In the genomic region with DNA sequence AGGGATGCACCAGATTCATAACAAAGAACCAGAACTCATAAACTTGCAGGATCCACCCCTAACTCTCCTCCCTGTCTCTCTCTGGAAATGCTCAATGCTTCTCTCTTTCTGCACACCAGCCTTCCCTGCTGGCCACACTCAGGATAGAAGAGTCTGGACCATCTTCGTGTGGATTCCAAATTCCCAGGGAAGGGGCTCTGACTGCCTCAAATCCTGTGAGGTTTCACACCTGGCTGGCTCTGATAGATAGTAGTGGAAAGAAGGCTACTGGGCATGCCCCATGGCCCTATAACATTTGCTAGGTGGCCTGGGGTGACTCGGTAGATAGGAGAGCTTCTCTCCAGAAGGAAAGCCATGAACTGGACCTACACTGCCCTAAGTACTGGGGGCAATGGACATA, we compare ENCODE assay signal across 21 cellular contexts.
DNase-seq lines count a peak whose midpoint lies in the region; ATAC-seq and TF ChIP-seq lines count a peak whose summit lies in the region.
"Had no signal": no experiment of that assay in that cellular context is flagged by ENCODE, and none has a peak within 500 bp of the region (broad histone marks: within the 10 kb centered on the region; RNA-seq: fewer than 3 reads in every experiment).

No MANE protein-coding gene starts in this region.

- no peaks in the 10 kb centered on the region for H3K79me2 ChIP-seq in mesendoderm (ENCODE audit: control insufficient read depth, insufficient read depth, low read length)

- 69 to 90% methylated on average over 2 of the region's 2 CpGs for WGBS in endodermal cell (ENCODE audit: insufficient coverage in 1 of 2, insufficient read length in 1 of 2), 2 experiments
- no CpG with 5 or more reads among the region's 2 CpGs for WGBS in mesendoderm (ENCODE audit: extremely low coverage, insufficient coverage, low lambda C conversion rate)

- H2BK5ac ChIP-seq in mesendoderm (ENCODE audit: low read length), result no peak overlapping the region

- H3K9me3 ChIP-seq in endodermal cell (ENCODE audit: control insufficient read depth, low read length), result no peaks in the 10 kb centered on the region
- H3K9me3 ChIP-seq: BLaER1 treated with 17β-estradiol and CSF1 and Interleukin-3, amounts not matched to agents 10 nM and 100 nM; Caco-2 had no signal

- peak; percentile 12 for TF ChIP-seq CTCF in endodermal cell (conservative IDR thresholded peaks at IDR 0.05)
- no peak for TF ChIP-seq CTCF in omental fat pad (IDR thresholded peaks at IDR 0.05)
- TF ChIP-seq CTCF in GM13976 (IDR thresholded peaks at IDR 0.05; ENCODE audit: borderline replicate concordance, control extremely low read depth, extremely low read depth, insufficient read depth, missing control alignments), result no peak
- no peak for TF ChIP-seq CTCF in mesothelial cell of epicardium (IDR thresholded peaks at IDR 0.05; ENCODE audit: unreplicated experiment)

- no peak overlapping the region for H3K18ac ChIP-seq in mesendoderm (ENCODE audit: low read length)

- H3K36me3 Mint-ChIP-seq in endodermal cell (ENCODE audit: low read depth) (no peaks in the 10 kb centered on the region), mesothelial cell of epicardium (no peaks in the 10 kb centered on the region)
- no peaks in the 10 kb centered on the region for H3K36me3 Mint-ChIP-seq in stimulated activated memory B cell treated with anti-CD40 and anti-IgM and Interleukin-4, amounts not matched to agents 10 μg/mL and 1 μg/mL and 100 μg/mL, for 72 hours
- H3K36me3 Mint-ChIP-seq: CD8-positive, alpha-beta T cell had no signal

- no peak overlapping the region for H3K9ac ChIP-seq in endodermal cell (ENCODE audit: extremely low read depth, low read length, poor library complexity, severe bottlenecking)
- no peak overlapping the region for H3K9ac ChIP-seq in mesendoderm (ENCODE audit: low read length)
- H3K9ac ChIP-seq: BLaER1 treated with 17β-estradiol and CSF1 and Interleukin-3, amounts not matched to agents 10 nM and 100 nM had no signal

- H2BK120ac ChIP-seq in mesendoderm (ENCODE audit: low read depth, low read length), result no peak overlapping the region

- in situ Hi-C loops in GM13976 (cut with MboI; ENCODE audit: low sequenced_read_pairs, unreplicated experiment), result no loop called here

- no peaks in the 10 kb centered on the region for H3K4me1 Mint-ChIP-seq in stimulated activated naive CD8-positive, alpha-beta T cell treated with anti-CD3 and anti-CD28 coated beads, Interleukin-15, amount 100 ng/mL, for 72 hours
- H3K4me1 Mint-ChIP-seq in endodermal cell, result no peaks in the 10 kb centered on the region
- no peaks in the 10 kb centered on the region for H3K4me1 Mint-ChIP-seq in stimulated activated memory B cell treated with anti-CD40 and anti-IgM and Interleukin-4, amounts not matched to agents 10 μg/mL and 1 μg/mL and 100 μg/mL, for 72 hours
- H3K4me1 Mint-ChIP-seq in mesothelial cell of epicardium, result peaks cover 4% of the 10 kb centered on the region
- H3K4me1 Mint-ChIP-seq: B cell had no signal

- H3K9me3 Mint-ChIP-seq in stimulated activated naive CD8-positive, alpha-beta T cell treated with anti-CD3 and anti-CD28 coated beads, Interleukin-15, amount 100 ng/mL, for 72 hours, result peaks cover 0 to 3% of the 10 kb centered on the region in 2 donors
- no peaks in the 10 kb centered on the region for H3K9me3 Mint-ChIP-seq in endodermal cell
- no peaks in the 10 kb centered on the region for H3K9me3 Mint-ChIP-seq in stimulated activated memory B cell treated with anti-CD40 and anti-IgM and Interleukin-4, amounts not matched to agents 10 μg/mL and 1 μg/mL and 100 μg/mL, for 72 hours
- no peaks in the 10 kb centered on the region for H3K9me3 Mint-ChIP-seq in mesothelial cell of epicardium
- H3K9me3 Mint-ChIP-seq: CD8-positive, alpha-beta T cell had no signal

- DNase-seq in stimulated activated naive CD8-positive, alpha-beta T cell treated with anti-CD3 and anti-CD28 coated beads, Interleukin-15, amount 100 ng/mL, for 72 hours, result no peak
- DNase-seq in stimulated activated naive CD8-positive, alpha-beta T cell treated with anti-CD3 and anti-CD28 coated beads, Interleukin-15, Interleukin-2, amounts not matched to agents 100 U/mL and 50 U/mL, for 24 hours, result no peak
- DNase-seq in endodermal cell (peak; percentile 55), mesendoderm (peak; percentile 89), omental fat pad (ENCODE audit: low spot score) (no peak), GM13976 (ENCODE audit: low spot score) (no peak), mesothelial cell of epicardium (ENCODE audit: low spot score in 2 of 2, unreplicated experiment in 2 of 2) (no peak)
- DNase-seq: AML-193; Caco-2; Calu3; CD4-positive, alpha-beta T cell; CD8-positive, alpha-beta T cell; DMS79 treated with DMSO at 0.1 percent for 48 hours; GDM1 had no signal

- H3K4me3 ChIP-seq in endodermal cell (ENCODE audit: low read length) (no peak overlapping the region), mesendoderm (ENCODE audit: low read length) (no peak overlapping the region)
- H3K4me3 ChIP-seq: A549; BLaER1 treated with 17β-estradiol and CSF1 and Interleukin-3, amounts not matched to agents 10 nM and 100 nM; GM12878 had no signal

- no peak overlapping the region for H4K5ac ChIP-seq in mesendoderm (ENCODE audit: low read length)

- no peak overlapping the region for H3K4me2 ChIP-seq in mesendoderm (ENCODE audit: low read length)
- H3K4me2 ChIP-seq: A549; BLaER1 treated with 17β-estradiol and CSF1 and Interleukin-3, amounts not matched to agents 10 nM and 100 nM had no signal

- no peak overlapping the region for H2AK5ac ChIP-seq in mesendoderm (ENCODE audit: low read length)

- no peak overlapping the region for H3K23ac ChIP-seq in mesendoderm (ENCODE audit: low read length)

- no peak overlapping the region for H3K4me3 Mint-ChIP-seq in stimulated activated naive CD8-positive, alpha-beta T cell treated with anti-CD3 and anti-CD28 coated beads, Interleukin-15, amount 100 ng/mL, for 72 hours
- H3K4me3 Mint-ChIP-seq in endodermal cell (no peak overlapping the region), mesothelial cell of epicardium (no peak overlapping the region)
- no peak overlapping the region for H3K4me3 Mint-ChIP-seq in stimulated activated memory B cell treated with anti-CD40 and anti-IgM and Interleukin-4, amounts not matched to agents 10 μg/mL and 1 μg/mL and 100 μg/mL, for 72 hours
- H3K4me3 Mint-ChIP-seq: B cell; CD4-positive, alpha-beta T cell; CD8-positive, alpha-beta T cell had no signal

- H3K27ac Mint-ChIP-seq in stimulated activated naive CD8-positive, alpha-beta T cell treated with anti-CD3 and anti-CD28 coated beads, Interleukin-15, amount 100 ng/mL, for 72 hours, result no peak overlapping the region
- no peak overlapping the region for H3K27ac Mint-ChIP-seq in endodermal cell
- no peak overlapping the region for H3K27ac Mint-ChIP-seq in stimulated activated memory B cell treated with anti-CD40 and anti-IgM and Interleukin-4, amounts not matched to agents 10 μg/mL and 1 μg/mL and 100 μg/mL, for 72 hours
- H3K27ac Mint-ChIP-seq in mesothelial cell of epicardium, result no peak overlapping the region
- H3K27ac Mint-ChIP-seq: B cell; CD4-positive, alpha-beta T cell; CD8-positive, alpha-beta T cell had no signal

- H3K27ac ChIP-seq in endodermal cell (ENCODE audit: low read depth, low read length) (no peak overlapping the region), mesendoderm (ENCODE audit: low read depth, low read length) (no peak overlapping the region)
- H3K27ac ChIP-seq: 22Rv1; A549; BLaER1 treated with 17β-estradiol and CSF1 and Interleukin-3, amounts not matched to agents 10 nM and 100 nM; C4-2B had no signal

- no peak overlapping the region for H4K8ac ChIP-seq in mesendoderm (ENCODE audit: low read depth, low read length)

- H3K36me3 ChIP-seq in endodermal cell (ENCODE audit: control insufficient read depth, insufficient read depth, low read length), result no peaks in the 10 kb centered on the region
- H3K36me3 ChIP-seq in mesendoderm (ENCODE audit: control insufficient read depth, insufficient read depth, low read length), result no peaks in the 10 kb centered on the region
- H3K36me3 ChIP-seq: BLaER1 treated with 17β-estradiol and CSF1 and Interleukin-3, amounts not matched to agents 10 nM and 100 nM had no signal

- H3K27me3 ChIP-seq in endodermal cell (ENCODE audit: control insufficient read depth, insufficient read depth, low read length, poor library complexity, severe bottlenecking) (no peaks in the 10 kb centered on the region), mesendoderm (ENCODE audit: insufficient read depth, low read length, poor library complexity) (no peaks in the 10 kb centered on the region)
- H3K27me3 ChIP-seq: BLaER1 treated with 17β-estradiol and CSF1 and Interleukin-3, amounts not matched to agents 10 nM and 100 nM had no signal

- no peaks in the 10 kb centered on the region for H3K79me1 ChIP-seq in mesendoderm (ENCODE audit: low read length)

- H3K4me1 ChIP-seq in endodermal cell (ENCODE audit: control insufficient read depth, insufficient read depth, low read length), result no peaks in the 10 kb centered on the region
- no peaks in the 10 kb centered on the region for H3K4me1 ChIP-seq in mesendoderm (ENCODE audit: control insufficient read depth, low read depth, low read length)
- H3K4me1 ChIP-seq: A549 had no signal

- no peaks in the 10 kb centered on the region for H3K27me3 Mint-ChIP-seq in stimulated activated naive CD8-positive, alpha-beta T cell treated with anti-CD3 and anti-CD28 coated beads, Interleukin-15, amount 100 ng/mL, for 72 hours
- H3K27me3 Mint-ChIP-seq in endodermal cell (ENCODE audit: insufficient read depth) (no peaks in the 10 kb centered on the region), mesothelial cell of epicardium (ENCODE audit: low read depth) (no peaks in the 10 kb centered on the region)
- H3K27me3 Mint-ChIP-seq in stimulated activated memory B cell treated with anti-CD40 and anti-IgM and Interleukin-4, amounts not matched to agents 10 μg/mL and 1 μg/mL and 100 μg/mL, for 72 hours, result no peaks in the 10 kb centered on the region
- H3K27me3 Mint-ChIP-seq: B cell; CD4-positive, alpha-beta T cell had no signal

- H3K4ac ChIP-seq in mesendoderm (ENCODE audit: low read depth, low read length), result no peak overlapping the region

- no peak overlapping the region for H3K56ac ChIP-seq in mesendoderm (ENCODE audit: low read length)

- ATAC-seq in stimulated activated naive CD8-positive, alpha-beta T cell treated with anti-CD3 and anti-CD28 coated beads, Interleukin-15, amount 100 ng/mL, for 72 hours, result peak; percentile 18
- ATAC-seq in stimulated activated naive CD8-positive, alpha-beta T cell treated with anti-CD3 and anti-CD28 coated beads, Interleukin-15, Interleukin-2, amounts not matched to agents 100 U/mL and 50 U/mL, for 24 hours, result no peak
- peak; percentile 9 for ATAC-seq in stimulated activated memory B cell treated with anti-CD40 and anti-IgM and Interleukin-4, amounts not matched to agents 10 μg/mL and 1 μg/mL and 100 μg/mL, for 72 hours
- no peak for ATAC-seq in omental fat pad (ENCODE audit: low FRiP score)
- ATAC-seq: A549; CD8-positive, alpha-beta T cell; GM12878 had no signal

- no peak overlapping the region for H2BK15ac ChIP-seq in mesendoderm (replicated peaks; ENCODE audit: low read depth)

Comparison
In these comparisons a context has a peak if more than half of its experiments do, and no peak if none do; other contexts are left out.
1. ATAC-seq: peak in stimulated activated naive CD8-positive, alpha-beta T cell treated with anti-CD3 and anti-CD28 coated beads, Interleukin-15, amount 100 ng/mL, for 72 hours (single experiment) and stimulated activated memory B cell treated with anti-CD40 and anti-IgM and Interleukin-4, amounts not matched to agents 10 μg/mL and 1 μg/mL and 100 μg/mL, for 72 hours (single experiment); none in stimulated activated naive CD8-positive, alpha-beta T cell treated with anti-CD3 and anti-CD28 coated beads, Interleukin-15, Interleukin-2, amounts not matched to agents 100 U/mL and 50 U/mL, for 24 hours (single experiment) and omental fat pad (single experiment).
2. DNase-seq: peak in endodermal cell (single experiment) and mesendoderm (single experiment); none in stimulated activated naive CD8-positive, alpha-beta T cell treated with anti-CD3 and anti-CD28 coated beads, Interleukin-15, amount 100 ng/mL, for 72 hours (0 of 2), stimulated activated naive CD8-positive, alpha-beta T cell treated with anti-CD3 and anti-CD28 coated beads, Interleukin-15, Interleukin-2, amounts not matched to agents 100 U/mL and 50 U/mL, for 24 hours (single experiment), omental fat pad (single experiment), GM13976 (single experiment) and mesothelial cell of epicardium (0 of 2).